10 cellular contexts compared by ENCODE assay signal in genomic region chr6:109092074-109092473, GRCh38. TPM values are rescaled to one million over a fixed set of nuclear protein-coding genes. Genes with fewer than 3 reads are reported as not detected.
DNase-seq lines count a peak whose midpoint lies in the region; ATAC-seq and TF ChIP-seq lines count a peak whose summit lies in the region.
"Had no signal": no experiment of that assay in that cellular context is flagged by ENCODE, and none has a peak within 500 bp of the region (broad histone marks: within the 10 kb centered on the region; RNA-seq: fewer than 3 reads in every experiment).

No MANE protein-coding gene starts in this region.

- 35 to 41% methylated on average over 1 of the region's 1 CpG for WGBS in aorta, 2 donors

- H3K9me3 ChIP-seq in aorta (ENCODE audit: control insufficient read depth, low read length), result no peaks in the 10 kb centered on the region

- no peak overlapping the region for H3K27ac Mint-ChIP-seq in stimulated activated naive CD8-positive, alpha-beta T cell treated with anti-CD3 and anti-CD28 coated beads, Interleukin-15, Interleukin-2, amounts not matched to agents 100 ng/mL and 50 ng/mL, for 24 hours
- H3K27ac Mint-ChIP-seq in naive B cell, result peak overlapping the region in 4 of 6 donors; percentile 12 to 67 (median 39)

- H3K27ac ChIP-seq in aorta (ENCODE audit: low read depth in 1 of 2, low read length in 2 of 2), result no peak overlapping the region

- H3K27me3 Mint-ChIP-seq in stimulated activated naive CD8-positive, alpha-beta T cell treated with anti-CD3 and anti-CD28 coated beads, Interleukin-15, Interleukin-2, amounts not matched to agents 100 ng/mL and 50 ng/mL, for 24 hours, result no peaks in the 10 kb centered on the region
- H3K27me3 Mint-ChIP-seq in naive B cell, result no peaks in the 10 kb centered on the region

- ATAC-seq in stimulated activated naive CD8-positive, alpha-beta T cell treated with anti-CD3 and anti-CD28 coated beads, Interleukin-15, Interleukin-2, amounts not matched to agents 100 U/mL and 50 U/mL, for 24 hours, result no peak
- ATAC-seq in naive B cell (ENCODE audit: low read depth in 2 of 2) (no peak), aorta (ENCODE audit: low FRiP score) (no peak)
- ATAC-seq: sciatic nerve had no signal

- TF ChIP-seq CTCF in choroid plexus epithelial cell (conservative IDR thresholded peaks at IDR 0.05; ENCODE audit: low read depth, low read length), result no peak

- H3K36me3 ChIP-seq in aorta (ENCODE audit: control insufficient read depth in 1 of 2, insufficient read depth in 2 of 2, low read length in 1 of 2), result no peaks in the 10 kb centered on the region

- no peaks in the 10 kb centered on the region for H3K27me3 ChIP-seq in aorta (ENCODE audit: control insufficient read depth in 1 of 2, insufficient read depth in 2 of 2, low read length in 1 of 2)

- intact Hi-C loops in aorta (cut with DNase I), result loop anchor here (5.0 to 10.0 kb wide), 2 partner anchors 290 to 293 kb away; partner anchors contain the start of gene CD164 (in 2 of the 2)

- peak overlapping the region; percentile 86 for H3K4me3 Mint-ChIP-seq in stimulated activated naive CD8-positive, alpha-beta T cell treated with anti-CD3 and anti-CD28 coated beads, Interleukin-15, Interleukin-2, amounts not matched to agents 100 ng/mL and 50 ng/mL, for 24 hours
- H3K4me3 Mint-ChIP-seq in naive B cell, result peak overlapping the region in 7 of 8 donors; percentile 47 to 94 (median 67)

- H3K4me1 Mint-ChIP-seq in stimulated activated naive CD8-positive, alpha-beta T cell treated with anti-CD3 and anti-CD28 coated beads, Interleukin-15, Interleukin-2, amounts not matched to agents 100 ng/mL and 50 ng/mL, for 24 hours (ENCODE audit: low read depth), result peaks cover 60% of the 10 kb centered on the region
- H3K4me1 Mint-ChIP-seq in naive B cell, result peaks cover 36 to 61% (median 47%) of the 10 kb centered on the region in 3 donors

- no peaks in the 10 kb centered on the region for H3K9me3 Mint-ChIP-seq in stimulated activated naive CD8-positive, alpha-beta T cell treated with anti-CD3 and anti-CD28 coated beads, Interleukin-15, Interleukin-2, amounts not matched to agents 100 ng/mL and 50 ng/mL, for 24 hours
- no peaks in the 10 kb centered on the region for H3K9me3 Mint-ChIP-seq in naive B cell

- H3K4me1 ChIP-seq in aorta (ENCODE audit: control insufficient read depth in 1 of 2, insufficient read depth in 2 of 2, low read length in 2 of 2), result peaks cover 2 to 16% of the 10 kb centered on the region in 2 donors

- H3K4me3 ChIP-seq in choroid plexus epithelial cell (ENCODE audit: low read depth, low read length), result peak overlapping the region; percentile 89
- peak overlapping the region; percentile 28 to 41 for H3K4me3 ChIP-seq in aorta (ENCODE audit: low read length in 2 of 2)

- no peak for DNase-seq in stimulated activated naive CD8-positive, alpha-beta T cell treated with anti-CD3 and anti-CD28 coated beads, Interleukin-15, Interleukin-2, amounts not matched to agents 100 U/mL and 50 U/mL, for 24 hours
- no peak for DNase-seq in choroid plexus epithelial cell (ENCODE audit: low read depth)
- DNase-seq in naive B cell, result no peak
- DNase-seq in aorta, result no peak
- no peak for DNase-seq in NCI-H2029 (lab: John Stamatoyannopoulos, UW)
- no peak for DNase-seq in putamen (ENCODE audit: low spot score)
- no peak for DNase-seq in NCI-H82 (lab: John Stamatoyannopoulos, UW)
- DNase-seq: activated CD4-positive, CD25-positive, alpha-beta regulatory T cell treated with anti-CD3 and anti-CD28 coated beads, Interleukin-2, amount 50 U/mL, for 72 hours had no signal

- no peaks in the 10 kb centered on the region for H3K36me3 Mint-ChIP-seq in stimulated activated naive CD8-positive, alpha-beta T cell treated with anti-CD3 and anti-CD28 coated beads, Interleukin-15, Interleukin-2, amounts not matched to agents 100 ng/mL and 50 ng/mL, for 24 hours (ENCODE audit: low read depth)
- peaks cover 0 to 3% of the 10 kb centered on the region in 2 donors for H3K36me3 Mint-ChIP-seq in naive B cell

RNA-seq across cellular contexts. Expression of gene SESN1, which starts 2.6 kb away (rescaled TPM):
- polyA plus RNA-seq in naive B cell (ENCODE audit: low read depth in 6 of 6), result 100 to 1,000 TPM in 2 of 6 donors, 10 to 100 TPM in 4; 28.4 to 148 (median 55.7) TPM
- total RNA-seq in aorta, result 10 to 100 TPM; 26.1 to 45.3 TPM
- polyA plus RNA-seq in aorta, result 10 to 100 TPM; 20.9 to 37.1 TPM

RNA-seq across cellular contexts. Expression of gene CEP57L1, which starts 3.2 kb away (rescaled TPM):
- polyA plus RNA-seq in naive B cell (ENCODE audit: low read depth in 6 of 6), result 10 to 100 TPM in 2 of 6 donors, 1 to 10 TPM in 4; 6.7 to 14.3 (median 9.5) TPM
- total RNA-seq in aorta, result 10 to 100 TPM; 15.1 to 21.9 TPM
- polyA plus RNA-seq in aorta, result 10 to 100 TPM in 1 of 2 donors, 1 to 10 TPM in 1; 8.5 to 11.8 TPM
